In genomic region chr11:98003606-98004371, GRCh38 we compare ENCODE assay signal across 17 cellular contexts.
DNase-seq lines count a peak whose midpoint lies in the region; TF ChIP-seq lines count a peak whose summit lies in the region.
"Had no signal": no experiment of that assay in that cellular context is flagged by ENCODE, and none has a peak within 500 bp of the region (broad histone marks: within the 10 kb centered on the region; RNA-seq: fewer than 3 reads in every experiment).

No MANE protein-coding gene starts in this region.

- H3K27ac ChIP-seq in endodermal cell (ENCODE audit: low read depth, low read length) (no peak overlapping the region), osteoblast (ENCODE audit: low read depth, low read length) (no peak overlapping the region)
- no peak overlapping the region for H3K27ac ChIP-seq in effector memory CD4-positive, alpha-beta T cell (ENCODE audit: insufficient read depth, low read length, poor library complexity, severe bottlenecking)
- H3K27ac ChIP-seq: HL-60 had no signal

- H3K9me3 ChIP-seq in endodermal cell (ENCODE audit: control insufficient read depth, low read length): no peaks in the 10 kb centered on the region
- H3K9me3 ChIP-seq in osteoblast (ENCODE audit: low read depth, low read length): no peaks in the 10 kb centered on the region
- no peaks in the 10 kb centered on the region for H3K9me3 ChIP-seq in effector memory CD4-positive, alpha-beta T cell (ENCODE audit: control insufficient read depth, low read length)
- H3K9me3 ChIP-seq: BE2C had no signal

- DNase-seq in HFFc6 (no peak), NCI-H69 (lab: John Stamatoyannopoulos, UW) (peak; percentile 19), endodermal cell (no peak), osteoblast (ENCODE audit: insufficient read length, low spot score, missing footprints) (no peak), cerebellar nuclear complex (lab: John Stamatoyannopoulos, UW) (no peak), globus pallidus (ENCODE audit: low spot score) (no peak)
- no peak for DNase-seq in effector memory CD4-positive, alpha-beta T cell
- DNase-seq: BE2C; Calu3; CD4-positive, alpha-beta memory T cell; DMS53; NCI-H1092 treated with DMSO at 0.1 percent for 48 hours; NCI-H2081 treated with DMSO at 0.1 percent for 48 hours; NCI-H510A treated with DMSO at 0.1 percent for 48 hours; RPMI8226; SIG-M5 had no signal

- H3K4me3 Mint-ChIP-seq in HFFc6 (peak overlapping the region; percentile 81), endodermal cell (no peak overlapping the region)
- H3K4me3 Mint-ChIP-seq: CD4-positive, alpha-beta memory T cell had no signal

- peak overlapping the region; percentile 59 for H2AFZ ChIP-seq in osteoblast (ENCODE audit: low read length)

- H3K4me3 ChIP-seq in endodermal cell (ENCODE audit: low read length) (no peak overlapping the region), osteoblast (ENCODE audit: insufficient read depth, low read length) (no peak overlapping the region)
- H3K4me3 ChIP-seq in effector memory CD4-positive, alpha-beta T cell (ENCODE audit: insufficient read depth, low read depth, low read length, poor library complexity, severe bottlenecking): no peak overlapping the region

- TF ChIP-seq CTCF in HFFc6 (IDR thresholded peaks at IDR 0.05) (no peak), endodermal cell (conservative IDR thresholded peaks at IDR 0.05) (no peak), osteoblast (IDR thresholded peaks at IDR 0.05; ENCODE audit: extremely low read depth, low read depth, low read length) (no peak)

- H3K79me2 ChIP-seq in osteoblast (ENCODE audit: insufficient read depth, low read length): no peaks in the 10 kb centered on the region

- H3K4me1 ChIP-seq in endodermal cell (ENCODE audit: control insufficient read depth, insufficient read depth, low read length): no peaks in the 10 kb centered on the region
- H3K4me1 ChIP-seq in osteoblast (ENCODE audit: insufficient read depth, low read length): no peaks in the 10 kb centered on the region
- no peaks in the 10 kb centered on the region for H3K4me1 ChIP-seq in effector memory CD4-positive, alpha-beta T cell (ENCODE audit: control insufficient read depth, insufficient read depth, low read length, poor library complexity, severe bottlenecking)
- H3K4me1 ChIP-seq: BE2C had no signal

- H3K9me3 Mint-ChIP-seq in HFFc6 (no peaks in the 10 kb centered on the region), endodermal cell (no peaks in the 10 kb centered on the region)

- H3K36me3 Mint-ChIP-seq in HFFc6 (ENCODE audit: low read depth): no peaks in the 10 kb centered on the region
- H3K36me3 Mint-ChIP-seq in endodermal cell (ENCODE audit: low read depth): no peaks in the 10 kb centered on the region
- H3K36me3 Mint-ChIP-seq: CD4-positive, alpha-beta memory T cell had no signal

- no peaks in the 10 kb centered on the region for H3K36me3 ChIP-seq in endodermal cell (ENCODE audit: control insufficient read depth, insufficient read depth, low read length)
- no peaks in the 10 kb centered on the region for H3K36me3 ChIP-seq in osteoblast (ENCODE audit: insufficient read depth, low read length)
- H3K36me3 ChIP-seq in effector memory CD4-positive, alpha-beta T cell (ENCODE audit: control insufficient read depth, insufficient read depth, low read length): no peaks in the 10 kb centered on the region
- H3K36me3 ChIP-seq: BE2C had no signal

- H3K4me2 ChIP-seq in osteoblast (ENCODE audit: insufficient read depth, low read length): peak overlapping the region; percentile 32

- WGBS in endodermal cell (ENCODE audit: insufficient coverage in 1 of 2, insufficient read length in 1 of 2), 2 experiments: 95 to 100% methylated on average over 1 of the region's 1 CpG

- no peaks in the 10 kb centered on the region for H4K20me1 ChIP-seq in osteoblast (ENCODE audit: insufficient read depth, low read length)

- peaks cover 34% of the 10 kb centered on the region for H3K4me1 Mint-ChIP-seq in HFFc6 (ENCODE audit: low read depth)
- no peaks in the 10 kb centered on the region for H3K4me1 Mint-ChIP-seq in endodermal cell
- H3K4me1 Mint-ChIP-seq: CD4-positive, alpha-beta memory T cell had no signal

- no peak overlapping the region for H3K9ac ChIP-seq in endodermal cell (ENCODE audit: extremely low read depth, low read length, poor library complexity, severe bottlenecking)

- peak overlapping the region; percentile 76 for H3K27ac Mint-ChIP-seq in HFFc6
- H3K27ac Mint-ChIP-seq in endodermal cell: peak overlapping the region; percentile 5
- H3K27ac Mint-ChIP-seq: CD4-positive, alpha-beta memory T cell had no signal

- H3K27me3 Mint-ChIP-seq in HFFc6 (ENCODE audit: insufficient read depth) (no peaks in the 10 kb centered on the region), endodermal cell (ENCODE audit: insufficient read depth) (no peaks in the 10 kb centered on the region)
- H3K27me3 Mint-ChIP-seq: CD4-positive, alpha-beta memory T cell had no signal

- H3K27me3 ChIP-seq in endodermal cell (ENCODE audit: control insufficient read depth, insufficient read depth, low read length, poor library complexity, severe bottlenecking): no peaks in the 10 kb centered on the region
- no peaks in the 10 kb centered on the region for H3K27me3 ChIP-seq in osteoblast (ENCODE audit: insufficient read depth, low read length)
- H3K27me3 ChIP-seq in effector memory CD4-positive, alpha-beta T cell (replicated peaks; ENCODE audit: control insufficient read depth, insufficient read depth, low read length, poor library complexity, severe bottlenecking): no peaks in the 10 kb centered on the region
- H3K27me3 ChIP-seq: BE2C had no signal
